1 cellular context compared by ENCODE assay signal in genomic region chr3:64266065-64266874, GRCh38.
TF ChIP-seq lines count a peak whose summit lies in the region.

No MANE protein-coding gene starts in this region.

TF ChIP-seq in HepG2, 621 proteins besides CTCF, POLR2A, EP300 and RAD21:
- TF ChIP-seq POGK (CRISPR knock-in tag; conservative IDR thresholded peaks at IDR 0.05) (no peak), ERF (CRISPR knock-in tag; IDR thresholded peaks at IDR 0.05) (no peak), ZNF10 (CRISPR knock-in tag; IDR thresholded peaks at IDR 0.05; ENCODE audit: borderline replicate concordance, low read depth) (no peak), MED1 (CRISPR knock-in tag; IDR thresholded peaks at IDR 0.05) (no peak), ZNF790 (CRISPR knock-in tag; IDR thresholded peaks at IDR 0.05; ENCODE audit: borderline replicate concordance) (no peak), FIP1L1 (IDR thresholded peaks at IDR 0.05; ENCODE audit: borderline replicate concordance, insufficient read depth, low read depth, low read length) (no peak), CEBPB (IDR thresholded peaks at IDR 0.05; ENCODE audit: borderline replicate concordance, low read depth, low read length) (peak; percentile 77), CEBPG (CRISPR knock-in tag; IDR thresholded peaks at IDR 0.05) (peak; percentile 44; the same call in 1 of the 2 replicates)
